ENCODE assay signal across 11 cellular contexts in genomic region chr6:118354641-118355040, GRCh38.
A peak's percentile ranks its signal among the peaks of the same experiment; 100 is the strongest.
DNase-seq lines count a peak whose midpoint lies in the region; ATAC-seq and TF ChIP-seq lines count a peak whose summit lies in the region.
"Had no signal": no experiment of that assay in that cellular context is flagged by ENCODE, and none has a peak within 500 bp of the region (broad histone marks: within the 10 kb centered on the region; RNA-seq: fewer than 3 reads in every experiment).

No MANE protein-coding gene starts in this region.

- H3K4me2 ChIP-seq in MM.1S (ENCODE audit: low read depth, low read length) = no peak overlapping the region

- no peak overlapping the region for H3K27ac ChIP-seq in MM.1S (ENCODE audit: low read length)

- in situ Hi-C loops in G401 (cut with HindIII; ENCODE audit: low sequenced_read_pairs) = no loop called here

- no peaks in the 10 kb centered on the region for H3F3A ChIP-seq in MM.1S (ENCODE audit: insufficient read depth, low read length)

- H2AFZ ChIP-seq in MM.1S (ENCODE audit: low read length) = no peak overlapping the region

- DNase-seq in MM.1S = peak; percentile 30
- DNase-seq in NCI-H2227 (lab: John Stamatoyannopoulos, UW; ENCODE audit: unreplicated experiment) = no peak
- DNase-seq in NCI-H2171 treated with DMSO at 0.1 percent for 48 hours (lab: John Stamatoyannopoulos, UW) = no peak
- no peak for DNase-seq in G401 (ENCODE audit: low spot score)
- no peak for DNase-seq in NCI-H345 (lab: John Stamatoyannopoulos, UW)
- DNase-seq: NCI-H1436, PC-3, T1000 had no signal

- no peak for TF ChIP-seq CTCF in MM.1S (IDR thresholded peaks at IDR 0.05; ENCODE audit: low read length)

- H3K9ac ChIP-seq in MM.1S (ENCODE audit: low read length) = no peak overlapping the region

- H3K4me3 ChIP-seq in MM.1S (ENCODE audit: low read length) = no peak overlapping the region

- H3K36me3 ChIP-seq in MM.1S (replicated peaks; ENCODE audit: insufficient read depth, low read length) = no peaks in the 10 kb centered on the region

- H3K4me1 ChIP-seq in MM.1S (ENCODE audit: low read length) = peaks cover 4% of the 10 kb centered on the region; the same call in 1 of the 2 replicates

- H3K9me2 ChIP-seq in MM.1S (replicated peaks; ENCODE audit: insufficient read depth, low read length) = no peaks in the 10 kb centered on the region

- H4K20me1 ChIP-seq in MM.1S (ENCODE audit: insufficient read depth, low read length) = no peaks in the 10 kb centered on the region

- H3K79me2 ChIP-seq in MM.1S (ENCODE audit: low read length) = no peaks in the 10 kb centered on the region

- H3K9me3 ChIP-seq in MM.1S (replicated peaks; ENCODE audit: insufficient read depth, low read length) = no peaks in the 10 kb centered on the region

- ATAC-seq in GM18858 (IDR thresholded peaks at IDR 0.05; ENCODE audit: unreplicated experiment) = peak; percentile 99
- ATAC-seq in GM21423 (IDR thresholded peaks at IDR 0.05; ENCODE audit: unreplicated experiment) = peak; percentile 98
- peak; percentile 98 for ATAC-seq in HG02981 (IDR thresholded peaks at IDR 0.05; ENCODE audit: unreplicated experiment)
- ATAC-seq: PC-3 had no signal

- H3K27me3 ChIP-seq in MM.1S (replicated peaks; ENCODE audit: insufficient read depth, low read length) = no peaks in the 10 kb centered on the region
